8 cellular contexts compared by ENCODE assay signal in genomic region chr19:17933414-17934129, GRCh38. TPM values are rescaled to one million over a fixed set of nuclear protein-coding genes. Genes with fewer than 3 reads are reported as not detected.
DNase-seq lines count a peak whose midpoint lies in the region; ATAC-seq, FAIRE-seq and TF ChIP-seq lines count a peak whose summit lies in the region.

No MANE protein-coding gene starts in this region.

- no peaks in the 10 kb centered on the region for H3K9me1 ChIP-seq in keratinocyte (ENCODE audit: control insufficient read depth, extremely low read depth, insufficient read depth, low read length)

- dilution Hi-C loops in keratinocyte (cut with MboI; ENCODE audit: extremely low pct_ligation_motif_present, low sequenced_read_pairs), result no loop called here

- FAIRE-seq in keratinocyte (lab: Jason Lieb, UNC), result peak; percentile 23

- no peak for TF ChIP-seq CTCF in keratinocyte (optimal IDR thresholded peaks at IDR 0.05 in 1 of 3, IDR thresholded peaks at IDR 0.05 in 1 of 3, conservative IDR thresholded peaks at IDR 0.05 in 1 of 3; ENCODE audit: extremely low read depth in 1 of 3, insufficient read depth in 2 of 3, low read length in 3 of 3)

- intact Hi-C loops in activated naive CD4-positive, alpha-beta T cell treated with anti-CD3 and anti-CD28 coated beads for 36 hours (cut with micrococcal nuclease), result loop anchor here (2.0 to 5.0 kb wide), 2 partner anchors 149 to 461 kb away; partner anchors contain the start of gene SLC27A1
- intact Hi-C loops in activated T-helper 2 cell treated with anti-CD3 and anti-CD28 coated beads, Interferon-gamma antibody, Interleukin-2, Interleukin-4, amounts not matched to agents 10 μg/mL and 5 μg/mL and 100 μg/mL, durations not matched to agents 14 hours and 24 hours and 36 hours (cut with micrococcal nuclease), result loop anchor here (2.0 kb wide), 2 partner anchors 13 to 61 kb away; no protein-coding TSS in a partner anchor

- H3K79me2 ChIP-seq in keratinocyte (ENCODE audit: control insufficient read depth, insufficient read depth, low read length), result peaks cover 19% of the 10 kb centered on the region

- peak overlapping the region; percentile 71 for H2AFZ ChIP-seq in keratinocyte (ENCODE audit: control insufficient read depth, low read length)

- no peaks in the 10 kb centered on the region for H3K9me3 ChIP-seq in keratinocyte (ENCODE audit: control insufficient read depth, low read depth, low read length)
- H3K9me3 ChIP-seq in thymus (ENCODE audit: control insufficient read depth), result no peaks in the 10 kb centered on the region

- H4K20me1 ChIP-seq in keratinocyte (ENCODE audit: control insufficient read depth, extremely low read depth, insufficient read depth, low read length), result peaks cover 3% of the 10 kb centered on the region

- H3K4me3 Mint-ChIP-seq in activated naive CD4-positive, alpha-beta T cell treated with anti-CD3 and anti-CD28 coated beads for 36 hours, result peak overlapping the region; percentile 95
- H3K4me3 Mint-ChIP-seq in activated T-helper 2 cell treated with anti-CD3 and anti-CD28 coated beads, Interferon-gamma antibody, Interleukin-2, Interleukin-4, amounts not matched to agents 10 μg/mL and 5 μg/mL and 100 μg/mL, durations not matched to agents 14 hours and 24 hours and 36 hours (ENCODE audit: low read depth), result peak overlapping the region; percentile 97

- no peaks in the 10 kb centered on the region for H3K27me3 Mint-ChIP-seq in activated naive CD4-positive, alpha-beta T cell treated with anti-CD3 and anti-CD28 coated beads for 36 hours (ENCODE audit: low read depth)
- H3K27me3 Mint-ChIP-seq in activated T-helper 2 cell treated with anti-CD3 and anti-CD28 coated beads, Interferon-gamma antibody, Interleukin-2, Interleukin-4, amounts not matched to agents 10 μg/mL and 5 μg/mL and 100 μg/mL, durations not matched to agents 14 hours and 24 hours and 36 hours (ENCODE audit: low read depth), result no peaks in the 10 kb centered on the region

- ATAC-seq in HG02970 (IDR thresholded peaks at IDR 0.05; ENCODE audit: low FRiP score, unreplicated experiment), result no peak

- peaks cover 0 to 4% of the 10 kb centered on the region in 2 experiments for H3K36me3 ChIP-seq in keratinocyte (ENCODE audit: control insufficient read depth in 2 of 2, extremely low read depth in 1 of 2, insufficient read depth in 2 of 2, low read length in 2 of 2)
- H3K36me3 ChIP-seq in thymus (ENCODE audit: control insufficient read depth, insufficient read depth), result no peaks in the 10 kb centered on the region

- peak overlapping the region; percentile 96 for H3K9ac ChIP-seq in keratinocyte (ENCODE audit: control insufficient read depth, extremely low read depth, insufficient read depth, low read length)

- H3K4me1 Mint-ChIP-seq in activated naive CD4-positive, alpha-beta T cell treated with anti-CD3 and anti-CD28 coated beads for 36 hours (ENCODE audit: low read depth), result peaks cover 25% of the 10 kb centered on the region
- peaks cover 14% of the 10 kb centered on the region for H3K4me1 Mint-ChIP-seq in activated T-helper 2 cell treated with anti-CD3 and anti-CD28 coated beads, Interferon-gamma antibody, Interleukin-2, Interleukin-4, amounts not matched to agents 10 μg/mL and 5 μg/mL and 100 μg/mL, durations not matched to agents 14 hours and 24 hours and 36 hours (ENCODE audit: low read depth)

- H3K27ac ChIP-seq in keratinocyte (ENCODE audit: control insufficient read depth, insufficient read depth, low read length), result peak overlapping the region; percentile 99
- no peak overlapping the region for H3K27ac ChIP-seq in thymus (ENCODE audit: low read depth)

- H3K4me3 ChIP-seq in keratinocyte (ENCODE audit: control insufficient read depth in 2 of 3, extremely low read depth in 1 of 3, insufficient read depth in 2 of 3, low read depth in 1 of 3, low read length in 3 of 3), result peak overlapping the region; percentile 80 to 83 (median 82)
- H3K4me3 ChIP-seq in thymus (ENCODE audit: low read length), result peak overlapping the region; percentile 91

- peaks cover 6% of the 10 kb centered on the region for H3K36me3 Mint-ChIP-seq in activated naive CD4-positive, alpha-beta T cell treated with anti-CD3 and anti-CD28 coated beads for 36 hours (ENCODE audit: low read depth)
- H3K36me3 Mint-ChIP-seq in activated T-helper 2 cell treated with anti-CD3 and anti-CD28 coated beads, Interferon-gamma antibody, Interleukin-2, Interleukin-4, amounts not matched to agents 10 μg/mL and 5 μg/mL and 100 μg/mL, durations not matched to agents 14 hours and 24 hours and 36 hours (ENCODE audit: low read depth), result peaks cover 12% of the 10 kb centered on the region

- WGBS in thymus, result 38% methylated on average over 19 of the region's 19 CpGs

- H3K27me3 ChIP-seq in keratinocyte (ENCODE audit: control insufficient read depth, extremely low read depth, insufficient read depth, low read length) (no peaks in the 10 kb centered on the region), thymus (ENCODE audit: control insufficient read depth, insufficient read depth) (peaks cover 5% of the 10 kb centered on the region)

- H3K27ac Mint-ChIP-seq in activated naive CD4-positive, alpha-beta T cell treated with anti-CD3 and anti-CD28 coated beads for 36 hours, result peak overlapping the region; percentile 48
- H3K27ac Mint-ChIP-seq in activated T-helper 2 cell treated with anti-CD3 and anti-CD28 coated beads, Interferon-gamma antibody, Interleukin-2, Interleukin-4, amounts not matched to agents 10 μg/mL and 5 μg/mL and 100 μg/mL, durations not matched to agents 14 hours and 24 hours and 36 hours, result peak overlapping the region; percentile 94

- H3K4me2 ChIP-seq in keratinocyte (ENCODE audit: control insufficient read depth, extremely low read depth, insufficient read depth, low read depth, low read length), result peak overlapping the region; percentile 97

- H3K9me3 Mint-ChIP-seq in activated naive CD4-positive, alpha-beta T cell treated with anti-CD3 and anti-CD28 coated beads for 36 hours, result no peaks in the 10 kb centered on the region
- H3K9me3 Mint-ChIP-seq in activated T-helper 2 cell treated with anti-CD3 and anti-CD28 coated beads, Interferon-gamma antibody, Interleukin-2, Interleukin-4, amounts not matched to agents 10 μg/mL and 5 μg/mL and 100 μg/mL, durations not matched to agents 14 hours and 24 hours and 36 hours, result no peaks in the 10 kb centered on the region

- CTCF ChIA-PET in activated naive CD4-positive, alpha-beta T cell treated with anti-CD3 and anti-CD28 coated beads for 36 hours (lab: Charles Lee), result interaction anchor here (0.6 to 9.5 kb wide), 11 partner anchors 12 to 230 kb away, joined by 3 to 186 read pairs (median 7); partner anchors contain the start of genes RPL18A and SLC5A5

- H3K4me1 ChIP-seq in keratinocyte (ENCODE audit: control insufficient read depth, extremely low read depth, insufficient read depth, low read length), result peaks cover 12% of the 10 kb centered on the region
- peaks cover 6% of the 10 kb centered on the region for H3K4me1 ChIP-seq in thymus (ENCODE audit: control insufficient read depth, insufficient read depth, low read length)

- no peak for DNase-seq in activated naive CD4-positive, alpha-beta T cell treated with anti-CD3 and anti-CD28 coated beads for 36 hours
- DNase-seq in activated naive CD4-positive, alpha-beta T cell treated with Interleukin-2 at 50 U/mL for 16 hours, result no peak
- no peak for DNase-seq in activated T-helper 2 cell treated with anti-CD3 and anti-CD28 coated beads, Interferon-gamma antibody, Interleukin-2, Interleukin-4, amounts not matched to agents 10 μg/mL and 5 μg/mL and 100 μg/mL, durations not matched to agents 14 hours and 24 hours and 36 hours (ENCODE audit: low spot score)
- no peak for DNase-seq in keratinocyte (ENCODE audit: low read depth, low spot score)
- no peak for DNase-seq in mesenteric fat pad (ENCODE audit: low spot score)
- DNase-seq in NCI-H526 (lab: John Stamatoyannopoulos, UW), result no peak

RNA-seq across cellular contexts. Expression of gene CCDC124, which starts 0.8 kb away (rescaled TPM):
- total RNA-seq in activated naive CD4-positive, alpha-beta T cell treated with anti-CD3 and anti-CD28 coated beads for 36 hours, result 100 to 1,000 TPM; 107 to 118 TPM
- 116 and 123 TPM in 2 replicates for total RNA-seq in activated T-helper 2 cell treated with anti-CD3 and anti-CD28 coated beads, Interferon-gamma antibody, Interleukin-2, Interleukin-4, amounts not matched to agents 10 μg/mL and 5 μg/mL and 100 μg/mL, durations not matched to agents 14 hours and 24 hours and 36 hours
- polyA plus RNA-seq in keratinocyte (56.8 to 87.0 TPM (median 58.7 TPM) in 3 replicates), thymus (78.8 TPM)
- polyA plus RNA-seq in keratinocyte (2011; ENCODE audit: low read depth), result 53.5 TPM
- polyA plus RNA-seq in keratinocyte (2011; cell fraction: cytosol; rRNA removed), result 34.7 and 119 TPM in 2 replicates
- polyA plus RNA-seq in keratinocyte (2011; cell fraction: nucleus; rRNA removed), result 49.3 and 68.1 TPM in 2 replicates
- polyA plus RNA-seq in keratinocyte (2012; ENCODE audit: low replicate concordance), result 59.4 and 143 TPM in 2 replicates
- 6.0 to 9.8 TPM (median 6.4 TPM) in 3 replicates for polyA minus RNA-seq in keratinocyte
- 33.4 TPM for polyA minus RNA-seq in keratinocyte (2011; cell fraction: cytosol; rRNA and poly(A)+ RNA removed)
- polyA minus RNA-seq in keratinocyte (2011; cell fraction: nucleus; rRNA and poly(A)+ RNA removed), result 10.2 and 12.6 TPM in 2 replicates
- total RNA-seq in mesenteric fat pad, result 78.9 TPM

RNA-seq across cellular contexts. Expression of gene KCNN1, which starts 33.3 kb away (rescaled TPM):
- total RNA-seq in activated naive CD4-positive, alpha-beta T cell treated with anti-CD3 and anti-CD28 coated beads for 36 hours, result under 1 TPM; 0.21 to 0.30 TPM
- 0.14 and 0.16 TPM in 2 replicates for total RNA-seq in activated T-helper 2 cell treated with anti-CD3 and anti-CD28 coated beads, Interferon-gamma antibody, Interleukin-2, Interleukin-4, amounts not matched to agents 10 μg/mL and 5 μg/mL and 100 μg/mL, durations not matched to agents 14 hours and 24 hours and 36 hours
- not detected in 3 replicates for polyA plus RNA-seq in keratinocyte
- not detected for polyA plus RNA-seq in keratinocyte (2011; ENCODE audit: low read depth)
- polyA plus RNA-seq in keratinocyte (2011; cell fraction: cytosol; rRNA removed), result not detected in 2 replicates
- not detected in 2 replicates for polyA plus RNA-seq in keratinocyte (2011; cell fraction: nucleus; rRNA removed)
- polyA plus RNA-seq in keratinocyte (2012; ENCODE audit: low replicate concordance), result 0.06 TPM in 1 of 2 replicates, not detected in the other
- not detected in 3 replicates for polyA minus RNA-seq in keratinocyte
- polyA minus RNA-seq in keratinocyte (2011; cell fraction: cytosol; rRNA and poly(A)+ RNA removed), result not detected
- not detected in 2 replicates for polyA minus RNA-seq in keratinocyte (2011; cell fraction: nucleus; rRNA and poly(A)+ RNA removed)
- polyA plus RNA-seq in thymus, result 0.27 TPM
- total RNA-seq in mesenteric fat pad, result 0.13 TPM
